ENCODE assay signal across 41 cellular contexts in genomic region chr1:38055965-38056364, GRCh38. TPM values are rescaled to one million over a fixed set of nuclear protein-coding genes. Genes with fewer than 3 reads are reported as not detected.
"Had no signal": no experiment of that assay in that cellular context is flagged by ENCODE, and none has a peak within 500 bp of the region (broad histone marks: within the 10 kb centered on the region; RNA-seq: fewer than 3 reads in every experiment).

No MANE protein-coding gene starts in this region.

- H3K4me3 Mint-ChIP-seq: activated naive CD4-positive, alpha-beta T cell treated with anti-CD3 and anti-CD28 coated beads for 36 hours; activated naive CD4-positive, alpha-beta T cell treated with anti-CD3 and anti-CD28 coated beads, Interleukin-2, amount 10 ng/mL, durations not matched to agents 7 days and 5 days; activated naive CD4-positive, alpha-beta T cell treated with anti-CD3 and anti-CD28 coated beads, Interleukin-2, amount 50 U/mL, for 24 hours; activated naive CD8-positive, alpha-beta T cell; activated naive CD8-positive, alpha-beta T cell treated with anti-CD3 and anti-CD28 coated beads for 36 hours; activated naive CD8-positive, alpha-beta T cell treated with anti-CD3 and anti-CD28 coated beads, Interleukin-2, amount 10 ng/mL, durations not matched to agents 7 days and 5 days; activated naive CD8-positive, alpha-beta T cell treated with anti-CD3 and anti-CD28 coated beads, Interleukin-2, amount 50 U/mL, for 24 hours; activated T-cell treated with anti-CD3 and anti-CD28 coated beads, Interleukin-2, amount 50 U/mL, for 24 hours; activated T-cell treated with anti-CD3 and anti-CD28 coated beads, Interleukin-2, amount 50 U/mL, for 4 hours; activated T-cell treated with anti-CD3 and anti-CD28 coated beads, Interleukin-2, amount 50 U/mL, for 72 hours; activated T-helper 1 cell treated with anti-CD3 and anti-CD28 coated beads, Interleukin-12 subunit alpha, Interleukin-12 subunit beta, Interleukin-2, Interleukin-4 antibody, amounts not matched to agents 30 ng/mL and 10 ng/mL and 1 ng/mL, durations not matched to agents 14 hours and 24 hours and 36 hours; activated T-helper 17 cell treated with anti-CD3 and anti-CD28 coated beads, Interleukin-2, amount 50 U/mL, for 72 hours; brain; central memory CD8-positive, alpha-beta T cell had no signal

- FAIRE-seq: bronchial epithelial cell had no signal

- DNase-seq: activated effector memory CD4-positive, alpha-beta T cell treated with anti-CD3 and anti-CD28 coated beads, Interleukin-2, amount 50 U/mL, for 16 hours; activated effector memory CD4-positive, alpha-beta T cell treated with Interleukin-2 at 50 U/mL for 16 hours; activated gamma-delta T cell; activated gamma-delta T cell treated with Interleukin-2 at 50 U/mL for 16 hours; activated naive CD4-positive, alpha-beta T cell; activated naive CD4-positive, alpha-beta T cell treated with anti-CD3 and anti-CD28 coated beads for 36 hours; activated naive CD4-positive, alpha-beta T cell treated with anti-CD3 and anti-CD28 coated beads, Interleukin-2, amount 10 ng/mL, durations not matched to agents 7 days and 5 days; activated naive CD4-positive, alpha-beta T cell treated with anti-CD3 and anti-CD28 coated beads, Interleukin-2, amount 50 U/mL, for 16 hours; activated naive CD4-positive, alpha-beta T cell treated with Interleukin-2 at 50 U/mL for 16 hours; activated naive CD8-positive, alpha-beta T cell treated with anti-CD3 and anti-CD28 coated beads for 36 hours; activated naive CD8-positive, alpha-beta T cell treated with anti-CD3 and anti-CD28 coated beads, Interleukin-2, amount 10 ng/mL, durations not matched to agents 7 days and 5 days; activated naive CD8-positive, alpha-beta T cell treated with anti-CD3 and anti-CD28 coated beads, Interleukin-2, amount 50 U/mL, for 24 hours; activated T-cell treated with anti-CD3 and anti-CD28 coated beads, Interleukin-2, amount 50 U/mL, for 1 hour; activated T-cell treated with anti-CD3 and anti-CD28 coated beads, Interleukin-2, amount 50 U/mL, for 24 hours; activated T-cell treated with anti-CD3 and anti-CD28 coated beads, Interleukin-2, amount 50 U/mL, for 4 hours; activated T-cell treated with anti-CD3 and anti-CD28 coated beads, Interleukin-2, amount 50 U/mL, for 48 hours; activated T-cell treated with anti-CD3 and anti-CD28 coated beads, Interleukin-2, amount 50 U/mL, for 72 hours; adrenal gland; amniotic stem cell; amygdala; anterior cingulate cortex; aorta; body of pancreas; brain microvascular endothelial cell; caudate nucleus; central memory CD4-positive, alpha-beta T cell; cerebellar nuclear complex had no signal

- H3K4me3 ChIP-seq: adrenal gland, ascending aorta, body of pancreas, breast epithelium, cardiac muscle cell had no signal

- H3K4me1 ChIP-seq: adrenal gland, ascending aorta, breast epithelium had no signal

- H3K36me3 Mint-ChIP-seq: activated naive CD4-positive, alpha-beta T cell treated with anti-CD3 and anti-CD28 coated beads, Interleukin-2, amount 10 ng/mL, durations not matched to agents 7 days and 5 days; activated naive CD4-positive, alpha-beta T cell treated with anti-CD3 and anti-CD28 coated beads, Interleukin-2, amount 50 U/mL, for 24 hours; activated naive CD4-positive, alpha-beta T cell treated with anti-CD3 and anti-CD28 coated beads, Interleukin-2, amount 50 U/mL, for 72 hours; activated naive CD8-positive, alpha-beta T cell; activated naive CD8-positive, alpha-beta T cell treated with anti-CD3 and anti-CD28 coated beads for 36 hours; activated naive CD8-positive, alpha-beta T cell treated with anti-CD3 and anti-CD28 coated beads, Interleukin-2, amount 10 ng/mL, durations not matched to agents 7 days and 5 days; brain had no signal

- H3K27me3 ChIP-seq: adrenal gland, ascending aorta, body of pancreas, brain microvascular endothelial cell, breast epithelium had no signal

- H3K27ac Mint-ChIP-seq: activated naive CD4-positive, alpha-beta T cell treated with anti-CD3 and anti-CD28 coated beads for 36 hours; activated naive CD4-positive, alpha-beta T cell treated with anti-CD3 and anti-CD28 coated beads, Interleukin-2, amount 10 ng/mL, durations not matched to agents 7 days and 5 days; activated naive CD4-positive, alpha-beta T cell treated with anti-CD3 and anti-CD28 coated beads, Interleukin-2, amount 50 U/mL, for 24 hours; activated naive CD4-positive, alpha-beta T cell treated with anti-CD3 and anti-CD28 coated beads, Interleukin-2, amount 50 U/mL, for 72 hours; activated naive CD8-positive, alpha-beta T cell; activated naive CD8-positive, alpha-beta T cell treated with anti-CD3 and anti-CD28 coated beads for 36 hours; activated naive CD8-positive, alpha-beta T cell treated with anti-CD3 and anti-CD28 coated beads, Interleukin-2, amount 10 ng/mL, durations not matched to agents 7 days and 5 days; activated naive CD8-positive, alpha-beta T cell treated with anti-CD3 and anti-CD28 coated beads, Interleukin-2, amount 50 U/mL, for 24 hours; activated T-cell treated with anti-CD3 and anti-CD28 coated beads, Interleukin-2, amount 50 U/mL, for 24 hours; activated T-cell treated with anti-CD3 and anti-CD28 coated beads, Interleukin-2, amount 50 U/mL, for 72 hours; activated T-helper 1 cell treated with anti-CD3 and anti-CD28 coated beads, Interleukin-12 subunit alpha, Interleukin-12 subunit beta, Interleukin-2, Interleukin-4 antibody, amounts not matched to agents 30 ng/mL and 10 ng/mL and 1 ng/mL, durations not matched to agents 14 hours and 24 hours and 36 hours; activated T-helper 17 cell treated with anti-CD3 and anti-CD28 coated beads, Interleukin-2, amount 50 U/mL, for 72 hours; activated T-helper 2 cell treated with anti-CD3 and anti-CD28 coated beads, Interferon-gamma antibody, Interleukin-2, Interleukin-4, amounts not matched to agents 10 μg/mL and 5 μg/mL and 100 μg/mL, durations not matched to agents 14 hours and 24 hours and 36 hours; brain had no signal

- H3K36me3 ChIP-seq: adrenal gland, ascending aorta, brain microvascular endothelial cell, breast epithelium, cardiac muscle cell had no signal

- ATAC-seq: activated naive CD4-positive, alpha-beta T cell treated with anti-CD3 and anti-CD28 coated beads, Interleukin-2, amount 50 U/mL, for 72 hours; activated naive CD8-positive, alpha-beta T cell treated with anti-CD3 and anti-CD28 coated beads, Interleukin-2, amount 50 U/mL, for 24 hours; activated T-cell treated with anti-CD3 and anti-CD28 coated beads, Interleukin-2, amount 50 U/mL, for 4 hours; activated T-cell treated with anti-CD3 and anti-CD28 coated beads, Interleukin-2, amount 50 U/mL, for 72 hours; activated T-helper 17 cell treated with anti-CD3 and anti-CD28 coated beads, Interleukin-2, amount 50 U/mL, for 72 hours; body of pancreas had no signal

- H3K4me1 Mint-ChIP-seq: activated naive CD4-positive, alpha-beta T cell treated with anti-CD3 and anti-CD28 coated beads, Interleukin-2, amount 10 ng/mL, durations not matched to agents 7 days and 5 days had no signal

- H3K9me3 Mint-ChIP-seq: activated naive CD4-positive, alpha-beta T cell treated with anti-CD3 and anti-CD28 coated beads for 36 hours; activated naive CD4-positive, alpha-beta T cell treated with anti-CD3 and anti-CD28 coated beads, Interleukin-2, amount 10 ng/mL, durations not matched to agents 7 days and 5 days; activated naive CD4-positive, alpha-beta T cell treated with anti-CD3 and anti-CD28 coated beads, Interleukin-2, amount 50 U/mL, for 24 hours; activated naive CD4-positive, alpha-beta T cell treated with anti-CD3 and anti-CD28 coated beads, Interleukin-2, amount 50 U/mL, for 72 hours; activated naive CD8-positive, alpha-beta T cell treated with anti-CD3 and anti-CD28 coated beads for 36 hours; activated naive CD8-positive, alpha-beta T cell treated with anti-CD3 and anti-CD28 coated beads, Interleukin-2, amount 10 ng/mL, durations not matched to agents 7 days and 5 days; activated naive CD8-positive, alpha-beta T cell treated with anti-CD3 and anti-CD28 coated beads, Interleukin-2, amount 50 U/mL, for 24 hours; activated T-cell treated with anti-CD3 and anti-CD28 coated beads, Interleukin-2, amount 50 U/mL, for 24 hours; activated T-cell treated with anti-CD3 and anti-CD28 coated beads, Interleukin-2, amount 50 U/mL, for 4 hours; activated T-cell treated with anti-CD3 and anti-CD28 coated beads, Interleukin-2, amount 50 U/mL, for 72 hours; activated T-helper 1 cell treated with anti-CD3 and anti-CD28 coated beads, Interleukin-12 subunit alpha, Interleukin-12 subunit beta, Interleukin-2, Interleukin-4 antibody, amounts not matched to agents 30 ng/mL and 10 ng/mL and 1 ng/mL, durations not matched to agents 14 hours and 24 hours and 36 hours; activated T-helper 17 cell treated with anti-CD3 and anti-CD28 coated beads, Interleukin-2, amount 50 U/mL, for 72 hours; activated T-helper 2 cell treated with anti-CD3 and anti-CD28 coated beads, Interferon-gamma antibody, Interleukin-2, Interleukin-4, amounts not matched to agents 10 μg/mL and 5 μg/mL and 100 μg/mL, durations not matched to agents 14 hours and 24 hours and 36 hours; central memory CD8-positive, alpha-beta T cell had no signal

- H3K27ac ChIP-seq: adrenal gland, ascending aorta, body of pancreas, brain microvascular endothelial cell, breast epithelium, cardiac muscle cell had no signal

- H3K9me3 ChIP-seq: adrenal gland, ascending aorta, body of pancreas, breast epithelium had no signal

RNA-seq across cellular contexts. Expression of gene POU3F1, which starts 9.4 kb away (rescaled TPM):
- total RNA-seq: activated naive CD4-positive, alpha-beta T cell treated with anti-CD3 and anti-CD28 coated beads for 36 hours; activated naive CD4-positive, alpha-beta T cell treated with anti-CD3 and anti-CD28 coated beads, Interleukin-2, amount 50 U/mL, for 72 hours; activated T-cell treated with anti-CD3 and anti-CD28 coated beads, Interleukin-2, amount 50 U/mL, for 72 hours; ascending aorta; body of pancreas; cardiac septum; cerebellum had no signal
- polyA plus RNA-seq: aorta had no signal
